ENCODE assay signal across 21 cellular contexts in the genomic region with DNA sequence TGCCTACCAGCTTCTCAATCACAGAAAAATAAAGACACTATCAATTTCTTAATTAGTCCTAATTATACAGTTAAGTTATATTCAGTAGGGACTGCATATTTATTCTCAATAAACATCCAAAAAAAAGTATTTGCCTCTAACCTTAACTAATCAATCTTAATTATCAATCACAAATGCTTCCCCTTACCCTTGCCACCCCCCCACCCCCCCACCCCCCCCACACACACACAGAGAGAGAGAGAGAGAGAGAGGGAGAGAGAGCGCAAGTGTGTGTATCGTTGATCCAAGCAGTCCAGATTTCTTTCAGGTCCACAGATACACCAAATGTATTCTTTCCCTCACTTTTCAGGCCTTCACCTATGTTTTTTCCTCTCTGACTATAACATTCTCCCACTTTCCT.
"Had no signal": no experiment of that assay in that cellular context is flagged by ENCODE, and none has a peak within 500 bp of the region (broad histone marks: within the 10 kb centered on the region; RNA-seq: fewer than 3 reads in every experiment).

No MANE protein-coding gene starts in this region.

- H3K4me1 Mint-ChIP-seq: nephron had no signal

- ATAC-seq: mucosa of descending colon had no signal

- H3K9me3 Mint-ChIP-seq: brain; central memory CD8-positive, alpha-beta T cell; nephron had no signal

- H3K4me1 ChIP-seq: testis had no signal

- H3K27ac Mint-ChIP-seq: brain, nephron, progenitor cell of endocrine pancreas had no signal

- H3K4me3 ChIP-seq: coronary artery, left ventricle myocardium inferior, mucosa of descending colon, right atrium auricular region, skin epidermis, stomach, testis, upper lobe of left lung had no signal

- DNase-seq: activated CD4-positive, alpha-beta T cell treated with anti-CD3 and anti-CD28 coated beads, Interleukin-2, amount 50 U/mL, for 4 hours; activated CD8-positive, alpha-beta memory T cell treated with anti-CD3 and anti-CD28 coated beads, Interleukin-2, amount 50 U/mL, for 4 hours; activated naive CD4-positive, alpha-beta T cell treated with anti-CD3 and anti-CD28 coated beads, Interleukin-2, amount 50 U/mL, for 16 hours; foreskin fibroblast; glutamatergic neuron; hypothalamus; left ventricle myocardium inferior; mucosa of descending colon; nucleus accumbens; stimulated activated CD4-positive, alpha-beta T cell treated with anti-CD3 and anti-CD28 coated beads, Interleukin-4, amount 100 ng/mL, for 24 hours; stomach; T-helper 9 cell; testis; upper lobe of left lung had no signal

- H3K27me3 Mint-ChIP-seq: brain; central memory CD8-positive, alpha-beta T cell; progenitor cell of endocrine pancreas had no signal

- H3K4me3 Mint-ChIP-seq: brain; central memory CD8-positive, alpha-beta T cell; nephron had no signal

- H3K27ac ChIP-seq: coronary artery, left ventricle myocardium inferior, right atrium auricular region, skin epidermis, stomach, testis, upper lobe of left lung had no signal

- H3K27me3 ChIP-seq: right atrium auricular region, stomach, testis, upper lobe of left lung had no signal

- H3K9me3 ChIP-seq: left ventricle myocardium inferior, mucosa of descending colon, right atrium auricular region, stomach, testis, upper lobe of left lung had no signal
